In genomic region chr6:34157851-34158250, GRCh38 we compare ENCODE assay signal across 1 cellular context.
TF ChIP-seq lines count a peak whose summit lies in the region.

No MANE protein-coding gene starts in this region.

TF ChIP-seq in GM23338, 12 proteins besides CTCF, POLR2A, EP300 and RAD21 (continued from another document):
- no peak for TF ChIP-seq ZNF462 (CRISPR knock-in tag; IDR thresholded peaks at IDR 0.05)
